ENCODE assay signal across 13 cellular contexts in the genomic region with DNA sequence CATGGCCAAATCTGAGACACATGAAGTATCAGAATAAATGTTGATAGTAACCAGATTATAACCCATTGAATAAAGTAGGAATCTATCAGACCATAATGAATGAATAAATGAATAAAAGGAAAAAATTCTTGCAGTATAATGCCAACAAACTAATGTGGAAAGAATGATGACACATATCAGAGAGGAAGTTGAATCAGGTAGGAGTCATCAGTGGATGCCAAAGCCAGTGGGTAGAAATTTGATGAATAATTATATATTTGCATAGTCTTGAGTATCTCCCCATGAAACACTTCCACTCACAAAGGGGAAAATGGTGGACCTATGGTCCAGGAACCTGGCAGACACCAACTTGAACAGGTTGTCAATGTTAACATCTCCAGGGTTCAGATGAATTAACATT.
DNase-seq lines count a peak whose midpoint lies in the region; ATAC-seq, FAIRE-seq and TF ChIP-seq lines count a peak whose summit lies in the region.
"Had no signal": no experiment of that assay in that cellular context is flagged by ENCODE, and none has a peak within 500 bp of the region (broad histone marks: within the 10 kb centered on the region; RNA-seq: fewer than 3 reads in every experiment).

No MANE protein-coding gene starts in this region.

- no peaks in the 10 kb centered on the region for H3K27me3 ChIP-seq in astrocyte (ENCODE audit: insufficient read depth, low read length)

- peaks cover 31% of the 10 kb centered on the region for H3K4me1 Mint-ChIP-seq in HFFc6 (ENCODE audit: low read depth)
- peaks cover 17% of the 10 kb centered on the region for H3K4me1 Mint-ChIP-seq in astrocyte (ENCODE audit: low read depth, unreplicated experiment)
- no peaks in the 10 kb centered on the region for H3K4me1 Mint-ChIP-seq in T-helper 2 cell treated with Interferon-gamma antibody and Interleukin-4, amounts not matched to agents 5 μg/mL and 100 μg/mL, for 36 hours (ENCODE audit: low read depth)
- H3K4me1 Mint-ChIP-seq: brain had no signal

- no peaks in the 10 kb centered on the region for H3K27me3 Mint-ChIP-seq in HFFc6 (ENCODE audit: insufficient read depth)
- no peaks in the 10 kb centered on the region for H3K27me3 Mint-ChIP-seq in astrocyte (ENCODE audit: low read depth, unreplicated experiment)
- peaks cover 9% of the 10 kb centered on the region for H3K27me3 Mint-ChIP-seq in T-helper 2 cell treated with Interferon-gamma antibody and Interleukin-4, amounts not matched to agents 5 μg/mL and 100 μg/mL, for 36 hours (ENCODE audit: low read depth)

- no peaks in the 10 kb centered on the region for H3K9me3 ChIP-seq in astrocyte (ENCODE audit: insufficient read depth, low read depth, low read length)

- H3K36me3 ChIP-seq in astrocyte (ENCODE audit: insufficient read depth, low read length), result no peaks in the 10 kb centered on the region

- H3K36me3 Mint-ChIP-seq in HFFc6 (ENCODE audit: low read depth) (peaks cover 9% of the 10 kb centered on the region), astrocyte (ENCODE audit: low read depth, unreplicated experiment) (no peaks in the 10 kb centered on the region)
- H3K36me3 Mint-ChIP-seq in T-helper 2 cell treated with Interferon-gamma antibody and Interleukin-4, amounts not matched to agents 5 μg/mL and 100 μg/mL, for 36 hours (ENCODE audit: low read depth), result no peaks in the 10 kb centered on the region
- H3K36me3 Mint-ChIP-seq: brain had no signal

- peak overlapping the region; percentile 53 for H3K4me2 ChIP-seq in astrocyte (ENCODE audit: low read length)

- H3K4me3 ChIP-seq in AG09309 (ENCODE audit: control insufficient read depth, low read depth, low read length), result no peak overlapping the region
- no peak overlapping the region for H3K4me3 ChIP-seq in astrocyte (ENCODE audit: insufficient read depth, low read depth, low read length)

- H3K27ac ChIP-seq in astrocyte (ENCODE audit: low read depth, low read length), result peak overlapping the region; percentile 76

- peak overlapping the region; percentile 6 for H2AFZ ChIP-seq in astrocyte (ENCODE audit: low read depth, low read length)

- ATAC-seq in HG02623 (IDR thresholded peaks at IDR 0.05; ENCODE audit: unreplicated experiment) (no peak), GM19328 (IDR thresholded peaks at IDR 0.05; ENCODE audit: unreplicated experiment) (no peak)
- ATAC-seq: Right ventricle myocardium inferior had no signal

- no peak overlapping the region for H3K4me3 Mint-ChIP-seq in HFFc6
- H3K4me3 Mint-ChIP-seq in astrocyte (ENCODE audit: unreplicated experiment), result no peak overlapping the region
- H3K4me3 Mint-ChIP-seq in T-helper 2 cell treated with Interferon-gamma antibody and Interleukin-4, amounts not matched to agents 5 μg/mL and 100 μg/mL, for 36 hours, result no peak overlapping the region
- H3K4me3 Mint-ChIP-seq: brain had no signal

- H3K9ac ChIP-seq in astrocyte (ENCODE audit: low read length), result no peak overlapping the region

- FAIRE-seq in astrocyte (lab: Jason Lieb, UNC), result peak; percentile 87
- FAIRE-seq: endometrium had no signal

- no peaks in the 10 kb centered on the region for H3K79me2 ChIP-seq in astrocyte (ENCODE audit: insufficient read depth, low read length)

- peaks cover 15% of the 10 kb centered on the region for H3K4me1 ChIP-seq in astrocyte (ENCODE audit: insufficient read depth, low read length)

- H4K20me1 ChIP-seq in astrocyte (ENCODE audit: insufficient read depth, low read length), result no peaks in the 10 kb centered on the region

- DNase-seq in AG09309 (ENCODE audit: low read depth) (peak; percentile 34), HFFc6 (peak; percentile 56), astrocyte (ENCODE audit: low read depth) (peak; percentile 86), iris pigment epithelial cell (ENCODE audit: low read depth) (peak; percentile 73), DMS153 treated with DMSO at 0.1 percent for 48 hours (lab: John Stamatoyannopoulos, UW; ENCODE audit: unreplicated experiment) (no peak)
- no peak for DNase-seq in T-helper 2 cell treated with Interferon-gamma antibody and Interleukin-4, amounts not matched to agents 5 μg/mL and 100 μg/mL, for 36 hours (ENCODE audit: low spot score)
- DNase-seq: NCI-H1417 treated with DMSO at 0.1 percent for 48 hours, NCI-H524 treated with DMSO at 0.1 percent for 48 hours had no signal

- H3K27ac Mint-ChIP-seq in HFFc6 (peak overlapping the region; percentile 42; the same call in 1 of the 2 replicates), astrocyte (ENCODE audit: unreplicated experiment) (peak overlapping the region; percentile 71)
- no peak overlapping the region for H3K27ac Mint-ChIP-seq in T-helper 2 cell treated with Interferon-gamma antibody and Interleukin-4, amounts not matched to agents 5 μg/mL and 100 μg/mL, for 36 hours
- H3K27ac Mint-ChIP-seq: brain had no signal

- H3K9me3 Mint-ChIP-seq in HFFc6 (peaks cover 14% of the 10 kb centered on the region; the same call in 1 of the 2 replicates), astrocyte (ENCODE audit: unreplicated experiment) (no peaks in the 10 kb centered on the region)
- no peaks in the 10 kb centered on the region for H3K9me3 Mint-ChIP-seq in T-helper 2 cell treated with Interferon-gamma antibody and Interleukin-4, amounts not matched to agents 5 μg/mL and 100 μg/mL, for 36 hours

- TF ChIP-seq CTCF in AG09309 (IDR thresholded peaks at IDR 0.05; ENCODE audit: control insufficient read depth, insufficient read depth, low read depth, low read length, missing control alignments), result no peak
- TF ChIP-seq CTCF in HFFc6 (IDR thresholded peaks at IDR 0.05), result no peak
- no peak for TF ChIP-seq CTCF in astrocyte (IDR thresholded peaks at IDR 0.05; ENCODE audit: insufficient read depth, low read depth, low read length)

Comparison
In these comparisons a context has a peak if more than half of its experiments do, and no peak if none do; other contexts are left out.
1. DNase-seq: peak in AG09309 (single experiment), HFFc6 (single experiment), astrocyte (single experiment) and iris pigment epithelial cell (single experiment); none in DMS153 treated with DMSO at 0.1 percent for 48 hours (single experiment) and T-helper 2 cell treated with Interferon-gamma antibody and Interleukin-4, amounts not matched to agents 5 μg/mL and 100 μg/mL, for 36 hours (single experiment).